ENCODE assay signal across 33 cellular contexts in the genomic region with DNA sequence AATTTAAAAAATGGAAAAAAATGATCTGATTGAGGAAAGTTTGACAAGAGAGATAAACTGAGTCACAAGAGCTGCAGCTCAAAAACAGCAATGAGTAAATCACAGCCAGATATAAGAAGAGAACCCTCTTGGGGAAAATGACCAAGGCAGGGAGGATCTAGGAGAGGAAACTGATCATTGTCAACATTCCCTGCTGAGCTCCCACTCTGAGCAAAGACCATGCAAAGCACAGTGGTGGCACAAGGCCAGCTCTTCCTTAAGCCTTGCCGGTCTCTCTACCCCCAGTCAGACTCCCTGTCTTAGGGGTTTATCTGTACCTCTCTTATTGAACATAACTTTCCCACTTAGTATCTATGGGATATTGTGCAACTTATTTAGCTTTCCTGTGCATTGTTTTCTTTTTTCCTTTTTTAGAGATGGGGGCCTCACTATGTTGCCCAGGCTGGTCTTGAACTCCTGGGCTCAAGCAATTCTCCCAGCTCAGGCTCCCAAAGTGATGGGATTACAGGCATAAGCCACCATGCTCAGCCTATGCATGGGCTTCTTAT.
"Had no signal": no experiment of that assay in that cellular context is flagged by ENCODE, and none has a peak within 500 bp of the region (broad histone marks: within the 10 kb centered on the region; RNA-seq: fewer than 3 reads in every experiment).

No MANE protein-coding gene starts in this region.

- H3K36me3 ChIP-seq: adrenal gland, pancreas, suprapubic skin, tibial artery, upper lobe of right lung, WERI-Rb-1 had no signal

- DNase-seq: activated CD4-positive, alpha-beta T cell treated with anti-CD3 and anti-CD28 coated beads for 48 hours; activated CD4-positive, alpha-beta T cell treated with anti-CD3 and anti-CD28 coated beads, Interleukin-2, amount 50 U/mL, for 48 hours; activated CD8-positive, alpha-beta memory T cell treated with anti-CD3 and anti-CD28 coated beads for 24 hours; activated effector memory CD4-positive, alpha-beta T cell treated with anti-CD3 and anti-CD28 coated beads, Interleukin-2, amount 50 U/mL, for 16 hours; activated naive CD4-positive, alpha-beta T cell treated with anti-CD3 and anti-CD28 coated beads for 36 hours; activated naive CD8-positive, alpha-beta T cell treated with anti-CD3 and anti-CD28 coated beads for 36 hours; adrenal gland; aorta; cortex of kidney; endodermal cell; foreskin fibroblast; head of caudate nucleus; hypothalamus; immature natural killer cell; kidney; left colon; naive B cell; nucleus accumbens; pancreas; psoas muscle; stimulated activated CD4-positive, alpha-beta T cell treated with anti-CD3 and anti-CD28 coated beads, Interleukin-1b, Interleukin-23, amount 100 ng/mL, for 48 hours; stimulated activated CD4-positive, alpha-beta T cell treated with anti-CD3 and anti-CD28 coated beads, Interleukin-4, amount 100 ng/mL, for 4 hours; stimulated activated CD8-positive, alpha-beta memory T cell treated with anti-CD3 and anti-CD28 coated beads, Interleukin-4, amount 100 ng/mL, for 48 hours; stimulated activated naive CD8-positive, alpha-beta T cell treated with anti-CD3 and anti-CD28 coated beads, Interleukin-15, amount 100 ng/mL, for 72 hours; T1000; tibial artery; upper lobe of right lung; WERI-Rb-1 had no signal

- H3K4me1 ChIP-seq: pancreas, psoas muscle, upper lobe of right lung had no signal

- H3K4me3 ChIP-seq: adrenal gland, pancreas, psoas muscle, smooth muscle cell, suprapubic skin, tibial artery, upper lobe of right lung had no signal

- H3K27me3 ChIP-seq: adrenal gland, pancreas, suprapubic skin, tibial artery, upper lobe of right lung had no signal

- ATAC-seq: activated CD4-positive, CD25-positive, alpha-beta regulatory T cell treated with anti-CD3 and anti-CD28 coated beads, Interleukin-2, amount 50 U/mL, for 24 hours; esophagus mucosa; left colon; psoas muscle; stimulated activated memory B cell treated with anti-CD40 and anti-IgM and Interleukin-4, amounts not matched to agents 10 μg/mL and 1 μg/mL and 100 μg/mL, for 72 hours; stimulated activated naive CD8-positive, alpha-beta T cell treated with anti-CD3 and anti-CD28 coated beads, Interleukin-15, amount 100 ng/mL, for 72 hours; upper lobe of right lung had no signal

- H3K9me3 ChIP-seq: adrenal gland, pancreas, psoas muscle, suprapubic skin, tibial artery, upper lobe of right lung had no signal

- H3K27ac ChIP-seq: adrenal gland, pancreas, psoas muscle, suprapubic skin, tibial artery, upper lobe of right lung, WERI-Rb-1 had no signal
